21 cellular contexts compared by ENCODE assay signal in the genomic region with DNA sequence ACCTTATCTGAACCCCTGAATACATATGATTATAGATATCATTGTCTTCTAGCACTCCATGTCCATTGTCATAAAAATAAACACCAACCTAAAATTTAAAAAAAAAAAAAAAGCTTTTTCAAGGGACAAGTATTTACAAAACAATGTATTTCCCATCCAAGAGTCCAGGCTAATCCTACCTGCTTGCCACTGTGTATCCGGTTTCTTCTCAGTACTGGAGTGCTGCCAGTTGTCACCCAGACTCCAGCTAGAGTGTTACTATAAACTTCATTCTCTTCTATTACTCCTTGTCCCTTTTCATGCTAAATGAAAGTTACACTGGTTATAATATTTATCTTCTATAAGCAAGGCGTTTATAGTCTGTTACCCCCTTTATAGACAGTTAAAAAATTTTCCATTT.
"Had no signal": no experiment of that assay in that cellular context is flagged by ENCODE, and none has a peak within 500 bp of the region (broad histone marks: within the 10 kb centered on the region; RNA-seq: fewer than 3 reads in every experiment).

No MANE protein-coding gene starts in this region.

- DNase-seq: esophagus squamous epithelium; foreskin fibroblast; kidney; left cardiac atrium; left ventricle myocardium inferior; mesendoderm; naive B cell; occipital lobe; pancreas; right lobe of liver; stimulated activated CD4-positive, alpha-beta T cell treated with anti-CD3 and anti-CD28 coated beads, Interleukin-4, amount 100 ng/mL, for 1 hour; stimulated activated CD8-positive, alpha-beta memory T cell treated with anti-CD3 and anti-CD28 coated beads, Interleukin-4, amount 100 ng/mL, for 48 hours; stimulated activated naive B cell treated with anti-CD40 and anti-IgM and Interleukin-4, amounts not matched to agents 10 μg/mL and 1 μg/mL and 100 μg/mL, for 72 hours; stimulated activated naive CD8-positive, alpha-beta T cell treated with anti-CD3 and anti-CD28 coated beads, Interleukin-15, amount 100 ng/mL, for 72 hours; substantia nigra; trophoblast cell had no signal

- H3K4me3 Mint-ChIP-seq: dendritic cell treated with granulocyte-macrophage colony-stimulating factor and Interleukin-4, amounts not matched to agents 40 ng/mL and 50 ng/mL, for 4 days; naive B cell; nephron; stimulated activated naive B cell treated with anti-CD40 and anti-IgM and Interleukin-4, amounts not matched to agents 10 μg/mL and 1 μg/mL and 100 μg/mL, for 72 hours; stimulated activated naive CD8-positive, alpha-beta T cell treated with anti-CD3 and anti-CD28 coated beads, Interleukin-15, amount 100 ng/mL, for 72 hours had no signal

- H3K9me3 Mint-ChIP-seq: dendritic cell treated with granulocyte-macrophage colony-stimulating factor and Interleukin-4, amounts not matched to agents 40 ng/mL and 50 ng/mL, for 4 days; naive B cell; nephron; stimulated activated naive B cell treated with anti-CD40 and anti-IgM and Interleukin-4, amounts not matched to agents 10 μg/mL and 1 μg/mL and 100 μg/mL, for 72 hours; stimulated activated naive CD8-positive, alpha-beta T cell treated with anti-CD3 and anti-CD28 coated beads, Interleukin-15, amount 100 ng/mL, for 72 hours had no signal

- H3K4me3 ChIP-seq: esophagus squamous epithelium, gastroesophageal sphincter, left ventricle myocardium inferior, lung, pancreas, right lobe of liver had no signal

- H3K4me1 Mint-ChIP-seq: nephron; stimulated activated naive CD8-positive, alpha-beta T cell treated with anti-CD3 and anti-CD28 coated beads, Interleukin-15, amount 100 ng/mL, for 72 hours had no signal

- H3K27me3 Mint-ChIP-seq: dendritic cell treated with granulocyte-macrophage colony-stimulating factor and Interleukin-4, amounts not matched to agents 40 ng/mL and 50 ng/mL, for 4 days; naive B cell; progenitor cell of endocrine pancreas; stimulated activated naive B cell treated with anti-CD40 and anti-IgM and Interleukin-4, amounts not matched to agents 10 μg/mL and 1 μg/mL and 100 μg/mL, for 72 hours; stimulated activated naive CD8-positive, alpha-beta T cell treated with anti-CD3 and anti-CD28 coated beads, Interleukin-15, amount 100 ng/mL, for 72 hours had no signal

- H3K27ac Mint-ChIP-seq: dendritic cell treated with granulocyte-macrophage colony-stimulating factor and Interleukin-4, amounts not matched to agents 40 ng/mL and 50 ng/mL, for 4 days; nephron; progenitor cell of endocrine pancreas; stimulated activated naive B cell treated with anti-CD40 and anti-IgM and Interleukin-4, amounts not matched to agents 10 μg/mL and 1 μg/mL and 100 μg/mL, for 72 hours had no signal

- H3K9me3 ChIP-seq: esophagus squamous epithelium, gastroesophageal sphincter, left ventricle myocardium inferior, pancreas, right lobe of liver had no signal

- ATAC-seq: gastroesophageal sphincter; left cardiac atrium; pancreas; right lobe of liver; stimulated activated naive B cell treated with anti-CD40 and anti-IgM and Interleukin-4, amounts not matched to agents 10 μg/mL and 1 μg/mL and 100 μg/mL, for 72 hours; stimulated activated naive CD8-positive, alpha-beta T cell treated with anti-CD3 and anti-CD28 coated beads, Interleukin-15, amount 100 ng/mL, for 72 hours had no signal
